Comparison of ENCODE assay signal across 8 cellular contexts in the genomic region with DNA sequence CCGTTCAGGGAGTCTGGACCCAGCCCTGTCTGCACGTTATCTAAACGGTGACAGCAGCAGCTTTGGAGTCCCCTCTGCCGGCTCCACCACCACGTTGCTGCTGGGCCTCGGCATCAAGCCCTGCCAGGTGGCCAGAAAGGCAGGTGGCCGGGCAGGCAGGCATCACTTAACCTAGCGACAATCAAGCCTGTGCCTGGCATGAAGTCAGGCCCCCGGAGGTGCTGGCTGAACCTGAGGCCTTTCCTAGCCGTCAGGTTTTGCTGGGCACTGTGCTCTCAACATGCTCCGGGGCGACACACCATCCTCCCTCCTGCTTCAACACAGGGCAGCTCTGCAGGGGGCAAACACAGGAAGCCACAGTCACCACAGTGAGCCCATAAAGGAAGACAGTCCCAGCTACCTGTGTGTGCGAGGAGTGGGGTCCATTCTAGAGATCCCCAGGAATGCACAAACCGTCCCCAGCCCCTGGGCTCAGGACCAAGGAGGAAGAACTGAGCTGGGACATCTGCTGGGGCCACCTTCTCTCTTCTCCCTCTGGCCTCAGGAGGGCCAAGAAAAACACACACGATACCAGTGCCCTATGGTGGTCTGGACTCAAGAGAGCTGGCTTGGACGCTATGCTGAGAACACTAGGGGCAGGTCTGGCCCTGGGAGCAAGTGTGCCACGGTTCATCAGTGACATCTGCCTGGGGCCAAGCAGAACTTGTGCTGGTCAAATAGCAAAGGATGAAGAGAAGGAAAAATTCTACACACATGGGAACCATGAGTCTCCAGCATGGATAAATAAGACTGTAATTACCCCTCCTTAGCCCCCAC. TPM values are rescaled to one million over a fixed set of nuclear protein-coding genes. Genes with fewer than 3 reads are reported as not detected.
DNase-seq lines count a peak whose midpoint lies in the region; ATAC-seq and TF ChIP-seq lines count a peak whose summit lies in the region.

No MANE protein-coding gene starts in this region.

- H3K27ac ChIP-seq in stomach: peak overlapping the region; percentile 20 to 82 (median 66)

- H3K4me3 Mint-ChIP-seq in mesothelial cell of epicardium: no peak overlapping the region

- no peaks in the 10 kb centered on the region for H3K36me3 Mint-ChIP-seq in mesothelial cell of epicardium

- H3K27me3 ChIP-seq in stomach: no peaks in the 10 kb centered on the region

- H3K4me1 ChIP-seq in stomach: peaks cover 63 to 98% (median 90%) of the 10 kb centered on the region in 4 donors

- peak overlapping the region in 1 of 4 donors; percentile 20 for H3K4me3 ChIP-seq in stomach

- TF ChIP-seq EP300 in stomach (IDR thresholded peaks at IDR 0.05): no peak

- H3K27me3 Mint-ChIP-seq in mesothelial cell of epicardium (ENCODE audit: low read depth): peaks cover 58% of the 10 kb centered on the region

- TF ChIP-seq CTCF in GM10266 (IDR thresholded peaks at IDR 0.05; ENCODE audit: control insufficient read depth, insufficient read depth, low read depth, missing control alignments): peak; percentile 16
- no peak for TF ChIP-seq CTCF in stomach (IDR thresholded peaks at IDR 0.05)
- no peak for TF ChIP-seq CTCF in mesothelial cell of epicardium (IDR thresholded peaks at IDR 0.05; ENCODE audit: unreplicated experiment)

- H3K36me3 ChIP-seq in stomach: no peaks in the 10 kb centered on the region

- intact Hi-C loops in stomach (cut with DNase I; ENCODE audit: low total_unique reads): no loop called here

- no peak overlapping the region for H3K27ac Mint-ChIP-seq in mesothelial cell of epicardium

- ATAC-seq in GM21737 (IDR thresholded peaks at IDR 0.05; ENCODE audit: unreplicated experiment) (peak; percentile 28), HG03135 (IDR thresholded peaks at IDR 0.05; ENCODE audit: unreplicated experiment) (no peak)

- 40 to 62% (median 44%) methylated on average over 10 to 17 of the region's 17 CpGs for WGBS in stomach, 5 donors

- no peak for TF ChIP-seq POLR2A in stomach (IDR thresholded peaks at IDR 0.05)

- peaks cover 46% of the 10 kb centered on the region for H3K4me1 Mint-ChIP-seq in mesothelial cell of epicardium

- H3K9me3 Mint-ChIP-seq in mesothelial cell of epicardium: no peaks in the 10 kb centered on the region

- DNase-seq in GM10266 (ENCODE audit: extremely low spot score) (no peak), NCI-H1105 (lab: John Stamatoyannopoulos, UW) (peak; percentile 85), activated gamma-delta T cell (lab: John Stamatoyannopoulos, UW) (peak; percentile 24), stomach (peak; percentile 77), mesothelial cell of epicardium (ENCODE audit: low spot score in 2 of 2, unreplicated experiment in 2 of 2) (no peak), D341Med (ENCODE audit: low spot score) (no peak)

- no peaks in the 10 kb centered on the region for H3K9me3 ChIP-seq in stomach

RNA-seq across cellular contexts. Expression of gene CCDC88C, which starts 44.7 kb away (rescaled TPM):
- total RNA-seq in stomach: 10 to 100 TPM; 19.3 to 66.9 (median 41.5) TPM
- 10 to 100 TPM; 10.5 to 13.0 (median 12.4) TPM for polyA plus RNA-seq in stomach
- total RNA-seq in mesothelial cell of epicardium: 23.1 to 24.8 TPM (median 23.7 TPM) in 3 replicates

Comparison
In these comparisons a context has a peak if more than half of its experiments do, and no peak if none do; other contexts are left out.
1. DNase-seq: peak in NCI-H1105 (single experiment), activated gamma-delta T cell (single experiment) and stomach (single experiment); none in GM10266 (single experiment), mesothelial cell of epicardium (0 of 2) and D341Med (single experiment).